36 cellular contexts compared by ENCODE assay signal in the genomic region with DNA sequence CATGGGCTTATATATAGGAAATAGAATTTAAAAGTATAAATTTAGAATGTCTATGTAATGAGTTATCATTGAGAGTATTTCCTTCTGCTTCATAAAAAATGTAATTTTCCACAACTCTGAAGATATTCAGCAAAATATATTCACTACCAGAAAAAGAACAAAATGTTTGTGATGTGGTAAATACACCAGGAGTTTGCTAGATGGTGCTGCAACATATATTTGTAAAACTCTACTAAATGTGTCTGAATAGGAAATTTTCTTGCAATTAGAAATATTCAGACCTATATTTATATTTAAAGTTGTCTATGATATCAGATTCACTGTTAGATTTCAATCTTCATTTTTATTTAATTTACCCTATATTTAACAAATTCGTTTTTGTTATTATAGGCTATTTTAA.
"Had no signal": no experiment of that assay in that cellular context is flagged by ENCODE, and none has a peak within 500 bp of the region (broad histone marks: within the 10 kb centered on the region; RNA-seq: fewer than 3 reads in every experiment).

No MANE protein-coding gene starts in this region.

- H3K4me1 Mint-ChIP-seq: activated B cell treated with CpG ODN at 0.5 μM for 24 hours; activated CD4-positive, alpha-beta T cell treated with anti-CD3 and anti-CD28 coated beads, Interleukin-2, amount 10 ng/mL, durations not matched to agents 24 days and 14 days; activated naive CD8-positive, alpha-beta T cell treated with anti-CD3 and anti-CD28 coated beads for 36 hours; activated T-helper 17 cell treated with anti-CD3 and anti-CD28 coated beads, Interleukin-2, amount 50 U/mL, for 72 hours had no signal

- ATAC-seq: activated CD8-positive, alpha-beta T cell treated with anti-CD3 and anti-CD28 coated beads for 36 hours; activated naive CD4-positive, alpha-beta T cell treated with anti-CD3 and anti-CD28 coated beads, Interleukin-2, amount 50 U/mL, for 72 hours; activated T-cell treated with anti-CD3 and anti-CD28 coated beads, Interleukin-2, amount 50 U/mL, for 4 hours; activated T-cell treated with anti-CD3 and anti-CD28 coated beads, Interleukin-2, amount 50 U/mL, for 72 hours; activated T-helper 17 cell treated with anti-CD3 and anti-CD28 coated beads, Interleukin-2, amount 50 U/mL, for 72 hours; body of pancreas had no signal

- H3K4me3 ChIP-seq: adrenal gland, body of pancreas, breast epithelium had no signal

- H3K4me1 ChIP-seq: adrenal gland, body of pancreas, breast epithelium had no signal

- H3K9me3 Mint-ChIP-seq: activated B cell treated with CpG ODN at 0.5 μM for 24 hours; activated CD4-positive, alpha-beta memory T cell treated with anti-CD3 and anti-CD28 coated beads for 36 hours; activated CD4-positive, alpha-beta T cell treated with anti-CD3 and anti-CD28 coated beads, Interleukin-2, amount 10 ng/mL, durations not matched to agents 24 days and 14 days; activated CD8-positive, alpha-beta T cell treated with anti-CD3 and anti-CD28 coated beads for 36 hours; activated naive CD4-positive, alpha-beta T cell treated with anti-CD3 and anti-CD28 coated beads for 36 hours; activated naive CD4-positive, alpha-beta T cell treated with anti-CD3 and anti-CD28 coated beads, Interleukin-2, amount 50 U/mL, for 72 hours; activated naive CD8-positive, alpha-beta T cell treated with anti-CD3 and anti-CD28 coated beads for 36 hours; activated T-cell treated with anti-CD3 and anti-CD28 coated beads, Interleukin-2, amount 50 U/mL, for 4 hours; activated T-cell treated with anti-CD3 and anti-CD28 coated beads, Interleukin-2, amount 50 U/mL, for 72 hours; activated T-helper 1 cell treated with anti-CD3 and anti-CD28 coated beads, Interleukin-12 subunit alpha, Interleukin-12 subunit beta, Interleukin-2, Interleukin-4 antibody, amounts not matched to agents 30 ng/mL and 10 ng/mL and 1 ng/mL, durations not matched to agents 14 hours and 24 hours and 36 hours; activated T-helper 17 cell treated with anti-CD3 and anti-CD28 coated beads, Interleukin-2, amount 50 U/mL, for 72 hours; T-helper 1 cell treated with Interleukin-12 subunit alpha and Interleukin-12 subunit beta and Interleukin-4 antibody, amounts not matched to agents 30 μg/mL and 1 μg/mL, for 36 hours; T-helper 2 cell treated with Interferon-gamma antibody and Interleukin-4, amounts not matched to agents 5 μg/mL and 100 μg/mL, for 36 hours had no signal

- H3K27ac Mint-ChIP-seq: activated B cell treated with CpG ODN at 0.5 μM for 24 hours; activated CD4-positive, alpha-beta memory T cell treated with anti-CD3 and anti-CD28 coated beads for 36 hours; activated CD4-positive, alpha-beta T cell treated with anti-CD3 and anti-CD28 coated beads, Interleukin-2, amount 10 ng/mL, durations not matched to agents 24 days and 14 days; activated CD8-positive, alpha-beta T cell treated with anti-CD3 and anti-CD28 coated beads for 36 hours; activated naive CD4-positive, alpha-beta T cell treated with anti-CD3 and anti-CD28 coated beads for 36 hours; activated naive CD4-positive, alpha-beta T cell treated with anti-CD3 and anti-CD28 coated beads, Interleukin-2, amount 50 U/mL, for 72 hours; activated naive CD8-positive, alpha-beta T cell treated with anti-CD3 and anti-CD28 coated beads for 36 hours; activated T-cell treated with anti-CD3 and anti-CD28 coated beads, Interleukin-2, amount 50 U/mL, for 72 hours; activated T-helper 1 cell treated with anti-CD3 and anti-CD28 coated beads, Interleukin-12 subunit alpha, Interleukin-12 subunit beta, Interleukin-2, Interleukin-4 antibody, amounts not matched to agents 30 ng/mL and 10 ng/mL and 1 ng/mL, durations not matched to agents 14 hours and 24 hours and 36 hours; activated T-helper 17 cell treated with anti-CD3 and anti-CD28 coated beads, Interleukin-2, amount 50 U/mL, for 72 hours; T-helper 1 cell treated with Interleukin-12 subunit alpha and Interleukin-12 subunit beta and Interleukin-4 antibody, amounts not matched to agents 30 μg/mL and 1 μg/mL, for 36 hours; T-helper 2 cell treated with Interferon-gamma antibody and Interleukin-4, amounts not matched to agents 5 μg/mL and 100 μg/mL, for 36 hours had no signal

- FAIRE-seq: astrocyte, TTC549 had no signal

- H3K27me3 Mint-ChIP-seq: activated B cell treated with CpG ODN at 0.5 μM for 24 hours; activated CD4-positive, alpha-beta memory T cell treated with anti-CD3 and anti-CD28 coated beads for 36 hours; activated CD4-positive, alpha-beta T cell treated with anti-CD3 and anti-CD28 coated beads, Interleukin-2, amount 10 ng/mL, durations not matched to agents 24 days and 14 days; activated CD8-positive, alpha-beta T cell treated with anti-CD3 and anti-CD28 coated beads for 36 hours; activated naive CD8-positive, alpha-beta T cell treated with anti-CD3 and anti-CD28 coated beads for 36 hours; activated T-helper 17 cell treated with anti-CD3 and anti-CD28 coated beads, Interleukin-2, amount 50 U/mL, for 72 hours had no signal

- H3K4me3 Mint-ChIP-seq: activated B cell treated with CpG ODN at 0.5 μM for 24 hours; activated CD4-positive, alpha-beta memory T cell treated with anti-CD3 and anti-CD28 coated beads for 36 hours; activated CD4-positive, alpha-beta T cell treated with anti-CD3 and anti-CD28 coated beads, Interleukin-2, amount 10 ng/mL, durations not matched to agents 24 days and 14 days; activated CD8-positive, alpha-beta T cell treated with anti-CD3 and anti-CD28 coated beads for 36 hours; activated naive CD4-positive, alpha-beta T cell treated with anti-CD3 and anti-CD28 coated beads for 36 hours; activated naive CD8-positive, alpha-beta T cell treated with anti-CD3 and anti-CD28 coated beads for 36 hours; activated T-cell treated with anti-CD3 and anti-CD28 coated beads, Interleukin-2, amount 50 U/mL, for 4 hours; activated T-cell treated with anti-CD3 and anti-CD28 coated beads, Interleukin-2, amount 50 U/mL, for 72 hours; activated T-helper 1 cell treated with anti-CD3 and anti-CD28 coated beads, Interleukin-12 subunit alpha, Interleukin-12 subunit beta, Interleukin-2, Interleukin-4 antibody, amounts not matched to agents 30 ng/mL and 10 ng/mL and 1 ng/mL, durations not matched to agents 14 hours and 24 hours and 36 hours; activated T-helper 17 cell treated with anti-CD3 and anti-CD28 coated beads, Interleukin-2, amount 50 U/mL, for 72 hours; T-helper 1 cell treated with Interleukin-12 subunit alpha and Interleukin-12 subunit beta and Interleukin-4 antibody, amounts not matched to agents 30 μg/mL and 1 μg/mL, for 36 hours; T-helper 2 cell treated with Interferon-gamma antibody and Interleukin-4, amounts not matched to agents 5 μg/mL and 100 μg/mL, for 36 hours had no signal

- H3K27ac ChIP-seq: adrenal gland, body of pancreas, brain microvascular endothelial cell, breast epithelium, VCaP had no signal

- H3K36me3 ChIP-seq: adrenal gland, brain microvascular endothelial cell, breast epithelium had no signal

- DNase-seq: activated B cell treated with CpG ODN at 0.5 μM for 24 hours; activated CD4-positive, alpha-beta memory T cell treated with anti-CD3 and anti-CD28 coated beads for 36 hours; activated CD4-positive, alpha-beta T cell treated with anti-CD3 and anti-CD28 coated beads for 4 hours; activated CD4-positive, alpha-beta T cell treated with anti-CD3 and anti-CD28 coated beads, Interleukin-2, amount 10 ng/mL, durations not matched to agents 24 days and 14 days; activated CD4-positive, alpha-beta T cell treated with anti-CD3 and anti-CD28 coated beads, Interleukin-2, amount 50 U/mL, for 1 hour; activated CD4-positive, alpha-beta T cell treated with anti-CD3 and anti-CD28 coated beads, Interleukin-2, amount 50 U/mL, for 4 hours; activated CD4-positive, CD25-positive, alpha-beta regulatory T cell treated with anti-CD3 and anti-CD28 coated beads, Interleukin-2, amount 50 U/mL, for 72 hours; activated CD8-positive, alpha-beta memory T cell treated with anti-CD3 and anti-CD28 coated beads, Interleukin-2, amount 50 U/mL, for 4 hours; activated CD8-positive, alpha-beta T cell treated with anti-CD3 and anti-CD28 coated beads for 36 hours; activated effector memory CD4-positive, alpha-beta T cell treated with anti-CD3 and anti-CD28 coated beads, Interleukin-2, amount 50 U/mL, for 16 hours; activated gamma-delta T cell treated with Interleukin-2 at 50 U/mL for 16 hours; activated naive CD4-positive, alpha-beta T cell; activated naive CD4-positive, alpha-beta T cell treated with anti-CD3 and anti-CD28 coated beads for 36 hours; activated naive CD4-positive, alpha-beta T cell treated with anti-CD3 and anti-CD28 coated beads, Interleukin-2, amount 50 U/mL, for 16 hours; activated naive CD8-positive, alpha-beta T cell treated with anti-CD3 and anti-CD28 coated beads for 36 hours; activated T-cell treated with anti-CD3 and anti-CD28 coated beads for 4 hours; activated T-cell treated with anti-CD3 and anti-CD28 coated beads, Interleukin-2, amount 50 U/mL, for 1 hour; activated T-cell treated with anti-CD3 and anti-CD28 coated beads, Interleukin-2, amount 50 U/mL, for 4 hours; activated T-cell treated with anti-CD3 and anti-CD28 coated beads, Interleukin-2, amount 50 U/mL, for 72 hours; adrenal gland; amniotic stem cell; aorta; body of pancreas; brain microvascular endothelial cell; central memory CD4-positive, alpha-beta T cell; T-helper 2 cell; T-helper 9 cell had no signal

- H3K27me3 ChIP-seq: adrenal gland, body of pancreas, brain microvascular endothelial cell, breast epithelium had no signal

- H3K9me3 ChIP-seq: adrenal gland, body of pancreas, breast epithelium had no signal
